8 cellular contexts compared by ENCODE assay signal in genomic region chr18:2978626-2979025, GRCh38. TPM values are rescaled to one million over a fixed set of nuclear protein-coding genes. Genes with fewer than 3 reads are reported as not detected.
DNase-seq lines count a peak whose midpoint lies in the region; ATAC-seq and TF ChIP-seq lines count a peak whose summit lies in the region.

No MANE protein-coding gene starts in this region.

- H3K4me1 ChIP-seq in MM.1S (ENCODE audit: low read length) (peaks cover 23% of the 10 kb centered on the region), colonic mucosa (peaks cover 8% of the 10 kb centered on the region), parathyroid adenoma (peaks cover 25% of the 10 kb centered on the region)

- H3K9ac ChIP-seq in MM.1S (ENCODE audit: low read length): peak overlapping the region; percentile 29; the same call in 1 of the 2 replicates
- H3K9ac ChIP-seq in colonic mucosa (ENCODE audit: low read depth in 2 of 2, low read length in 2 of 2): no peak overlapping the region
- H3K9ac ChIP-seq in parathyroid adenoma: no peak overlapping the region

- H3K9me2 ChIP-seq in MM.1S (replicated peaks; ENCODE audit: insufficient read depth, low read length): no peaks in the 10 kb centered on the region

- H4K20me1 ChIP-seq in MM.1S (ENCODE audit: insufficient read depth, low read length): no peaks in the 10 kb centered on the region

- peaks cover 38% of the 10 kb centered on the region for H3K4me1 Mint-ChIP-seq in type B pancreatic cell (ENCODE audit: unreplicated experiment)

- H3K27ac Mint-ChIP-seq in type B pancreatic cell: no peak overlapping the region

- H3K27me3 ChIP-seq in MM.1S (replicated peaks; ENCODE audit: insufficient read depth, low read length) (no peaks in the 10 kb centered on the region), colonic mucosa (no peaks in the 10 kb centered on the region), parathyroid adenoma (ENCODE audit: control insufficient read depth, insufficient read depth, low read length) (no peaks in the 10 kb centered on the region)

- no peak overlapping the region for H3K4me3 Mint-ChIP-seq in type B pancreatic cell

- H3K36me3 Mint-ChIP-seq in type B pancreatic cell: peaks cover 3% of the 10 kb centered on the region

- H3K27ac ChIP-seq in MM.1S (ENCODE audit: low read length) (peak overlapping the region; percentile 24; the same call in 1 of the 2 replicates), colonic mucosa (peak overlapping the region; percentile 44), parathyroid adenoma (peak overlapping the region; percentile 44)

- H3K4me3 ChIP-seq in MM.1S (ENCODE audit: low read length) (peak overlapping the region; percentile 56), colonic mucosa (no peak overlapping the region), parathyroid adenoma (ENCODE audit: low read depth, low read length) (no peak overlapping the region)

- DNase-seq in MM.1S (peak; percentile 12), colonic mucosa (no peak), cerebellar nuclear complex (lab: John Stamatoyannopoulos, UW) (no peak), Kasumi-1 (lab: John Stamatoyannopoulos, UW) (no peak), ureter (ENCODE audit: low spot score) (no peak), type B pancreatic cell (ENCODE audit: extremely low spot score, unreplicated experiment) (no peak)

- no peak for TF ChIP-seq CTCF in MM.1S (IDR thresholded peaks at IDR 0.05; ENCODE audit: low read length)
- TF ChIP-seq CTCF in colonic mucosa (IDR thresholded peaks at IDR 0.05): no peak
- TF ChIP-seq CTCF in parathyroid adenoma (IDR thresholded peaks at IDR 0.05): no peak
- no peak for TF ChIP-seq CTCF in type B pancreatic cell (conservative IDR thresholded peaks at IDR 0.05)

- intact Hi-C loops in colonic mucosa (cut with DNase I): no loop called here

- peak overlapping the region; percentile 87 for H3K4me2 ChIP-seq in MM.1S (ENCODE audit: low read depth, low read length)
- no peak overlapping the region for H3K4me2 ChIP-seq in parathyroid adenoma (ENCODE audit: low read length)

- H3K79me2 ChIP-seq in MM.1S (ENCODE audit: low read length) (peaks cover 9% of the 10 kb centered on the region; the same call in 1 of the 2 replicates), parathyroid adenoma (peaks cover 24% of the 10 kb centered on the region)

- ATAC-seq in GM19035 (IDR thresholded peaks at IDR 0.05; ENCODE audit: unreplicated experiment): peak; percentile 16

- peak overlapping the region; percentile 57 for H2AFZ ChIP-seq in MM.1S (ENCODE audit: low read length)
- no peak overlapping the region for H2AFZ ChIP-seq in parathyroid adenoma

- peaks cover 4% of the 10 kb centered on the region for H3K9me3 Mint-ChIP-seq in type B pancreatic cell

- H3K36me3 ChIP-seq in MM.1S (replicated peaks; ENCODE audit: insufficient read depth, low read length) (no peaks in the 10 kb centered on the region), colonic mucosa (no peaks in the 10 kb centered on the region), parathyroid adenoma (ENCODE audit: control insufficient read depth, insufficient read depth, low read length) (no peaks in the 10 kb centered on the region)

- H3K9me3 ChIP-seq in MM.1S (replicated peaks; ENCODE audit: insufficient read depth, low read length) (no peaks in the 10 kb centered on the region), colonic mucosa (no peaks in the 10 kb centered on the region), parathyroid adenoma (ENCODE audit: control insufficient read depth, low read length) (no peaks in the 10 kb centered on the region)

- no peaks in the 10 kb centered on the region for H3K27me3 Mint-ChIP-seq in type B pancreatic cell

- H3F3A ChIP-seq in MM.1S (ENCODE audit: insufficient read depth, low read length): peaks cover 6% of the 10 kb centered on the region; the same call in 1 of the 2 replicates

RNA-seq across cellular contexts. Expression of gene LPIN2, which starts 34.3 kb away (rescaled TPM):
- total RNA-seq in colonic mucosa (10 to 100 TPM; 23.6 to 59.0 TPM), ureter (14.1 TPM), type B pancreatic cell (ENCODE audit: low replicate concordance) (17.8 and 26.8 TPM in 2 replicates)
